Comparison of ENCODE assay signal across 1 cellular context in the genomic region with DNA sequence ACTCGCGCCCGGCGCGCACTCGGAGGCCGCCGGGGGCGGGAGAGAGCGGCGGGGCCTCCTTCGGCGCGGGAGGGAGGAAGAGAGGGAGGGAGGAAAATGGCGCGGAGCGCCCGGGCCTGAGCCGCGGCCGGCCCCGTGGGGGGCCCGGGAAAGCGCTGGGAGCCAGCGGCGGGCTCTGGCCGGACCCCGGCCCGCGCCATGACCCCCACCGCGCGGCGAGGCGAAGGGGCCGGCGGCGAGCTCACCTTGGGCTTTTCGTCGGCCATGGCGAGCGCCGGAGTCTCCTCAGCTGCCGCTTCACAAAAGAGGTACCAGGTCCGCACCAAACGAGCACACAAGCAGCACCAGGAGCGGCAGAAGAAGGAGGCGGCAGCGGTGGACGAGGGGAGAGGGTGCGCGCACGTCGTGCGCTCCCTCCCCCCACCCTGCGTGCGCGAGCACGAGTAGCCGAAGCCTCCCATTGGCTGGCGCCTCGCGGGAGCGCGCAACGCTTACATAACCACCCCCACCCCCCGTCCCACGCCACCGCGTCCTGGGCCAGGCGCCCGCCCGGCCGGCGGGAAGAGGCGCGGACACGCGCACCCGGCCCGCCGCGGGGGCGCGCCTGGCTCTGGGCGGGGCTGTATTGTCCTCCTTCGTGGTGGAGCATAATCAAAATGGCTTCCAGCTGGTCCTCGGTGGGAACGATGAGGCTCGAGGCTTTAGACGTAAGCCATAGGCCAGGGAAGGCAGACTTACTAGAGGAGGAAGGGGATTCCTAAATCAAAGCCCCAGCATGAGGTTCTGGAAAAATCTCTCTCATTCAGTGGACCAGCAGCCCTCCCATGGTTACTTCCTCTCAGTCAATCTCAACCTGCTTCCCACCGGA.
TF ChIP-seq lines count a peak whose summit lies in the region.

A gene (minus strand): TSS at position 391 of the 868 bp plus-strand sequence. CDS start 125 bp downstream, at position 266.

TF ChIP-seq in HepG2, 621 proteins besides CTCF, POLR2A, EP300 and RAD21 (continued from another document and continues in another):
- TF ChIP-seq, protein P1, sequence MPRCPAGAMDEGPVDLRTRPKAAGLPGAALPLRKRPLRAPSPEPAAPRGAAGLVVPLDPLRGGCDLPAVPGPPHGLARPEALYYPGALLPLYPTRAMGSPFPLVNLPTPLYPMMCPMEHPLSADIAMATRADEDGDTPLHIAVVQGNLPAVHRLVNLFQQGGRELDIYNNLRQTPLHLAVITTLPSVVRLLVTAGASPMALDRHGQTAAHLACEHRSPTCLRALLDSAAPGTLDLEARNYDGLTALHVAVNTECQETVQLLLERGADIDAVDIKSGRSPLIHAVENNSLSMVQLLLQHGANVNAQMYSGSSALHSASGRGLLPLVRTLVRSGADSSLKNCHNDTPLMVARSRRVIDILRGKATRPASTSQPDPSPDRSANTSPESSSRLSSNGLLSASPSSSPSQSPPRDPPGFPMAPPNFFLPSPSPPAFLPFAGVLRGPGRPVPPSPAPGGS (CRISPR knock-in tag; IDR thresholded peaks at IDR 0.05): peak; percentile 84; the same call in 1 of the 2 replicates
- TF ChIP-seq KDM2A (CRISPR knock-in tag; IDR thresholded peaks at IDR 0.05; ENCODE audit: borderline replicate concordance, low read depth): peak; percentile 81; the same call in 1 of the 2 replicates
- no peak for TF ChIP-seq POLR2AphosphoS2 (IDR thresholded peaks at IDR 0.05; ENCODE audit: low read depth, low read length)
- TF ChIP-seq, protein P2, sequence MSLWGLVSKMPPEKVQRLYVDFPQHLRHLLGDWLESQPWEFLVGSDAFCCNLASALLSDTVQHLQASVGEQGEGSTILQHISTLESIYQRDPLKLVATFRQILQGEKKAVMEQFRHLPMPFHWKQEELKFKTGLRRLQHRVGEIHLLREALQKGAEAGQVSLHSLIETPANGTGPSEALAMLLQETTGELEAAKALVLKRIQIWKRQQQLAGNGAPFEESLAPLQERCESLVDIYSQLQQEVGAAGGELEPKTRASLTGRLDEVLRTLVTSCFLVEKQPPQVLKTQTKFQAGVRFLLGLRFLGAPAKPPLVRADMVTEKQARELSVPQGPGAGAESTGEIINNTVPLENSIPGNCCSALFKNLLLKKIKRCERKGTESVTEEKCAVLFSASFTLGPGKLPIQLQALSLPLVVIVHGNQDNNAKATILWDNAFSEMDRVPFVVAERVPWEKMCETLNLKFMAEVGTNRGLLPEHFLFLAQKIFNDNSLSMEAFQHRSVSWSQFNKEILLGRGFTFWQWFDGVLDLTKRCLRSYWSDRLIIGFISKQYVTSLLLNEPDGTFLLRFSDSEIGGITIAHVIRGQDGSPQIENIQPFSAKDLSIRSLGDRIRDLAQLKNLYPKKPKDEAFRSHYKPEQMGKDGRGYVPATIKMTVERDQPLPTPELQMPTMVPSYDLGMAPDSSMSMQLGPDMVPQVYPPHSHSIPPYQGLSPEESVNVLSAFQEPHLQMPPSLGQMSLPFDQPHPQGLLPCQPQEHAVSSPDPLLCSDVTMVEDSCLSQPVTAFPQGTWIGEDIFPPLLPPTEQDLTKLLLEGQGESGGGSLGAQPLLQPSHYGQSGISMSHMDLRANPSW (CRISPR knock-in tag; IDR thresholded peaks at IDR 0.05; ENCODE audit: borderline replicate concordance): no peak
- TF ChIP-seq, protein P3, sequence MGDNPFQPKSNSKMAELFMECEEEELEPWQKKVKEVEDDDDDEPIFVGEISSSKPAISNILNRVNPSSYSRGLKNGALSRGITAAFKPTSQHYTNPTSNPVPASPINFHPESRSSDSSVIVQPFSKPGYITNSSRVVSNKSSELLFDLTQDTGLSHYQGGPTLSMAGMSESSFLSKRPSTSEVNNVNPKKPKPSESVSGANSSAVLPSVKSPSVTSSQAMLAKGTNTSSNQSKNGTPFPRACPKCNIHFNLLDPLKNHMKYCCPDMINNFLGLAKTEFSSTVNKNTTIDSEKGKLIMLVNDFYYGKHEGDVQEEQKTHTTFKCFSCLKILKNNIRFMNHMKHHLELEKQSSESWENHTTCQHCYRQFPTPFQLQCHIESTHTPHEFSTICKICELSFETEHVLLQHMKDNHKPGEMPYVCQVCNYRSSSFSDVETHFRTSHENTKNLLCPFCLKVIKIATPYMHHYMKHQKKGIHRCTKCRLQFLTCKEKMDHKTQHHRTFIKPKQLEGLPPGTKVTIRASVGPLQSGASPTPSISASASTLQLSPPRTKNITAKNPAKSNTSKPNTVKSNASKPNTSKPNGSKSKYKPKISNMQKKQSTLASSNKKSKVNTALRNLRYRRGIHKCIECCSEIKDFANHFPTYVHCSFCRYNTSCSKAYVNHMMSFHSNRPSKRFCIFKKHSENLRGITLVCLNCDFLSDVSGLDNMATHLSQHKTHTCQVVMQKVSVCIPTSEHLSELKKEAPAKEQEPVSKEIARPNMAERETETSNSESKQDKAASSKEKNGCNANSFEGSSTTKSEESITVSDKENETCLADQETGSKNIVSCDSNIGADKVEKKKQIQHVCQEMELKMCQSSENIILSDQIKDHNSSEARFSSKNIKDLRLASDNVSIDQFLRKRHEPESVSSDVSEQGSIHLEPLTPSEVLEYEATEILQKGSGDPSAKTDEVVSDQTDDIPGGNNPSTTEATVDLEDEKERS (CRISPR knock-in tag; IDR thresholded peaks at IDR 0.05): peak; percentile 28; the same call in 1 of the 2 replicates
- peak; percentile 72 for TF ChIP-seq MEIS2 (CRISPR knock-in tag; IDR thresholded peaks at IDR 0.05)
- peak; percentile 46; the same call in 1 of the 2 replicates for TF ChIP-seq GPN1 (CRISPR knock-in tag; IDR thresholded peaks at IDR 0.05; ENCODE audit: borderline replicate concordance)
- no peak for TF ChIP-seq SMC3 (IDR thresholded peaks at IDR 0.05; ENCODE audit: low read length)
- no peak for TF ChIP-seq ZNF251 (CRISPR knock-in tag; IDR thresholded peaks at IDR 0.05)
- TF ChIP-seq, protein P4, sequence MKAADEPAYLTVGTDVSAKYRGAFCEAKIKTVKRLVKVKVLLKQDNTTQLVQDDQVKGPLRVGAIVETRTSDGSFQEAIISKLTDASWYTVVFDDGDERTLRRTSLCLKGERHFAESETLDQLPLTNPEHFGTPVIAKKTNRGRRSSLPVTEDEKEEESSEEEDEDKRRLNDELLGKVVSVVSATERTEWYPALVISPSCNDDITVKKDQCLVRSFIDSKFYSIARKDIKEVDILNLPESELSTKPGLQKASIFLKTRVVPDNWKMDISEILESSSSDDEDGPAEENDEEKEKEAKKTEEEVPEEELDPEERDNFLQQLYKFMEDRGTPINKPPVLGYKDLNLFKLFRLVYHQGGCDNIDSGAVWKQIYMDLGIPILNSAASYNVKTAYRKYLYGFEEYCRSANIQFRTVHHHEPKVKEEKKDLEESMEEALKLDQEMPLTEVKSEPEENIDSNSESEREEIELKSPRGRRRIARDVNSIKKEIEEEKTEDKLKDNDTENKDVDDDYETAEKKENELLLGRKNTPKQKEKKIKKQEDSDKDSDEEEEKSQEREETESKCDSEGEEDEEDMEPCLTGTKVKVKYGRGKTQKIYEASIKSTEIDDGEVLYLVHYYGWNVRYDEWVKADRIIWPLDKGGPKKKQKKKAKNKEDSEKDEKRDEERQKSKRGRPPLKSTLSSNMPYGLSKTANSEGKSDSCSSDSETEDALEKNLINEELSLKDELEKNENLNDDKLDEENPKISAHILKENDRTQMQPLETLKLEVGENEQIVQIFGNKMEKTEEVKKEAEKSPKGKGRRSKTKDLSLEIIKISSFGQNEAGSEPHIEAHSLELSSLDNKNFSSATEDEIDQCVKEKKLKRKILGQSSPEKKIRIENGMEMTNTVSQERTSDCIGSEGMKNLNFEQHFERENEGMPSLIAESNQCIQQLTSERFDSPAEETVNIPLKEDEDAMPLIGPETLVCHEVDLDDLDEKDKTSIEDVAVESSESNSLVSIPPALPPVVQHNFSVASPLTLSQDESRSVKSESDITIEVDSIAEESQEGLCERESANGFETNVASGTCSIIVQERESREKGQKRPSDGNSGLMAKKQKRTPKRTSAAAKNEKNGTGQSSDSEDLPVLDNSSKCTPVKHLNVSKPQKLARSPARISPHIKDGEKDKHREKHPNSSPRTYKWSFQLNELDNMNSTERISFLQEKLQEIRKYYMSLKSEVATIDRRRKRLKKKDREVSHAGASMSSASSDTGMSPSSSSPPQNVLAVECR (CRISPR knock-in tag; IDR thresholded peaks at IDR 0.05; ENCODE audit: borderline replicate concordance): peak; percentile 70
- TF ChIP-seq, protein P5, sequence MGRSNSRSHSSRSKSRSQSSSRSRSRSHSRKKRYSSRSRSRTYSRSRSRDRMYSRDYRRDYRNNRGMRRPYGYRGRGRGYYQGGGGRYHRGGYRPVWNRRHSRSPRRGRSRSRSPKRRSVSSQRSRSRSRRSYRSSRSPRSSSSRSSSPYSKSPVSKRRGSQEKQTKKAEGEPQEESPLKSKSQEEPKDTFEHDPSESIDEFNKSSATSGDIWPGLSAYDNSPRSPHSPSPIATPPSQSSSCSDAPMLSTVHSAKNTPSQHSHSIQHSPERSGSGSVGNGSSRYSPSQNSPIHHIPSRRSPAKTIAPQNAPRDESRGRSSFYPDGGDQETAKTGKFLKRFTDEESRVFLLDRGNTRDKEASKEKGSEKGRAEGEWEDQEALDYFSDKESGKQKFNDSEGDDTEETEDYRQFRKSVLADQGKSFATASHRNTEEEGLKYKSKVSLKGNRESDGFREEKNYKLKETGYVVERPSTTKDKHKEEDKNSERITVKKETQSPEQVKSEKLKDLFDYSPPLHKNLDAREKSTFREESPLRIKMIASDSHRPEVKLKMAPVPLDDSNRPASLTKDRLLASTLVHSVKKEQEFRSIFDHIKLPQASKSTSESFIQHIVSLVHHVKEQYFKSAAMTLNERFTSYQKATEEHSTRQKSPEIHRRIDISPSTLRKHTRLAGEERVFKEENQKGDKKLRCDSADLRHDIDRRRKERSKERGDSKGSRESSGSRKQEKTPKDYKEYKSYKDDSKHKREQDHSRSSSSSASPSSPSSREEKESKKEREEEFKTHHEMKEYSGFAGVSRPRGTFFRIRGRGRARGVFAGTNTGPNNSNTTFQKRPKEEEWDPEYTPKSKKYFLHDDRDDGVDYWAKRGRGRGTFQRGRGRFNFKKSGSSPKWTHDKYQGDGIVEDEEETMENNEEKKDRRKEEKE (IDR thresholded peaks at IDR 0.05): no peak
- TF ChIP-seq, protein P6, sequence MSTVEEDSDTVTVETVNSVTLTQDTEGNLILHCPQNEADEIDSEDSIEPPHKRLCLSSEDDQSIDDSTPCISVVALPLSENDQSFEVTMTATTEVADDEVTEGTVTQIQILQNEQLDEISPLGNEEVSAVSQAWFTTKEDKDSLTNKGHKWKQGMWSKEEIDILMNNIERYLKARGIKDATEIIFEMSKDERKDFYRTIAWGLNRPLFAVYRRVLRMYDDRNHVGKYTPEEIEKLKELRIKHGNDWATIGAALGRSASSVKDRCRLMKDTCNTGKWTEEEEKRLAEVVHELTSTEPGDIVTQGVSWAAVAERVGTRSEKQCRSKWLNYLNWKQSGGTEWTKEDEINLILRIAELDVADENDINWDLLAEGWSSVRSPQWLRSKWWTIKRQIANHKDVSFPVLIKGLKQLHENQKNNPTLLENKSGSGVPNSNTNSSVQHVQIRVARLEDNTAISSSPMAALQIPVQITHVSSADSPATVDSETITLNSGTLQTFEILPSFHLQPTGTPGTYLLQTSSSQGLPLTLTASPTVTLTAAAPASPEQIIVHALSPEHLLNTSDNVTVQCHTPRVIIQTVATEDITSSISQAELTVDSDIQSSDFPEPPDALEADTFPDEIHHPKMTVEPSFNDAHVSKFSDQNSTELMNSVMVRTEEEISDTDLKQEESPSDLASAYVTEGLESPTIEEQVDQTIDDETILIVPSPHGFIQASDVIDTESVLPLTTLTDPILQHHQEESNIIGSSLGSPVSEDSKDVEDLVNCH (CRISPR knock-in tag; IDR thresholded peaks at IDR 0.05): no peak
- TF ChIP-seq, protein P7, sequence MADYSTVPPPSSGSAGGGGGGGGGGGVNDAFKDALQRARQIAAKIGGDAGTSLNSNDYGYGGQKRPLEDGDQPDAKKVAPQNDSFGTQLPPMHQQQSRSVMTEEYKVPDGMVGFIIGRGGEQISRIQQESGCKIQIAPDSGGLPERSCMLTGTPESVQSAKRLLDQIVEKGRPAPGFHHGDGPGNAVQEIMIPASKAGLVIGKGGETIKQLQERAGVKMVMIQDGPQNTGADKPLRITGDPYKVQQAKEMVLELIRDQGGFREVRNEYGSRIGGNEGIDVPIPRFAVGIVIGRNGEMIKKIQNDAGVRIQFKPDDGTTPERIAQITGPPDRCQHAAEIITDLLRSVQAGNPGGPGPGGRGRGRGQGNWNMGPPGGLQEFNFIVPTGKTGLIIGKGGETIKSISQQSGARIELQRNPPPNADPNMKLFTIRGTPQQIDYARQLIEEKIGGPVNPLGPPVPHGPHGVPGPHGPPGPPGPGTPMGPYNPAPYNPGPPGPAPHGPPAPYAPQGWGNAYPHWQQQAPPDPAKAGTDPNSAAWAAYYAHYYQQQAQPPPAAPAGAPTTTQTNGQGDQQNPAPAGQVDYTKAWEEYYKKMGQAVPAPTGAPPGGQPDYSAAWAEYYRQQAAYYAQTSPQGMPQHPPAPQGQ (CRISPR knock-in tag; IDR thresholded peaks at IDR 0.05; ENCODE audit: borderline replicate concordance): no peak
- no peak for TF ChIP-seq GATAD2A (CRISPR knock-in tag; IDR thresholded peaks at IDR 0.05)
- peak; percentile 87 for TF ChIP-seq NFYB (CRISPR knock-in tag; IDR thresholded peaks at IDR 0.05)
- TF ChIP-seq ZNF30 (CRISPR knock-in tag; IDR thresholded peaks at IDR 0.05): no peak
- TF ChIP-seq ZFYVE20 (CRISPR knock-in tag; IDR thresholded peaks at IDR 0.05; ENCODE audit: borderline replicate concordance, low read depth): no peak
- TF ChIP-seq SALL1 (CRISPR knock-in tag; IDR thresholded peaks at IDR 0.05): peak; percentile 77; the same call in 1 of the 2 replicates
- TF ChIP-seq, protein P8, sequence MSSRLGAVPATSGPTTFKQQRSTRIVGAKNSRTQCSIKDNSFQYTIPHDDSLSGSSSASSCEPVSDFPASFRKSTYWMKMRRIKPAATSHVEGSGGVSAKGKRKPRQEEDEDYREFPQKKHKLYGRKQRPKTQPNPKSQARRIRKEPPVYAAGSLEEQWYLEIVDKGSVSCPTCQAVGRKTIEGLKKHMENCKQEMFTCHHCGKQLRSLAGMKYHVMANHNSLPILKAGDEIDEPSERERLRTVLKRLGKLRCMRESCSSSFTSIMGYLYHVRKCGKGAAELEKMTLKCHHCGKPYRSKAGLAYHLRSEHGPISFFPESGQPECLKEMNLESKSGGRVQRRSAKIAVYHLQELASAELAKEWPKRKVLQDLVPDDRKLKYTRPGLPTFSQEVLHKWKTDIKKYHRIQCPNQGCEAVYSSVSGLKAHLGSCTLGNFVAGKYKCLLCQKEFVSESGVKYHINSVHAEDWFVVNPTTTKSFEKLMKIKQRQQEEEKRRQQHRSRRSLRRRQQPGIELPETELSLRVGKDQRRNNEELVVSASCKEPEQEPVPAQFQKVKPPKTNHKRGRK (CRISPR knock-in tag; IDR thresholded peaks at IDR 0.05): no peak
- TF ChIP-seq ATM (IDR thresholded peaks at IDR 0.05; ENCODE audit: borderline replicate concordance): no peak
- no peak for TF ChIP-seq ZNF44 (CRISPR knock-in tag; IDR thresholded peaks at IDR 0.05)
- no peak for TF ChIP-seq ZNF3 (CRISPR knock-in tag; IDR thresholded peaks at IDR 0.05)
- TF ChIP-seq TBL1XR1 (IDR thresholded peaks at IDR 0.05; ENCODE audit: borderline replicate concordance, low read length, partially characterized antibody): no peak
- peak; percentile 89 for TF ChIP-seq ZSCAN21 (CRISPR knock-in tag; IDR thresholded peaks at IDR 0.05; ENCODE audit: borderline replicate concordance)
- peak; percentile 51 for TF ChIP-seq CBFB (CRISPR knock-in tag; IDR thresholded peaks at IDR 0.05)
- no peak for TF ChIP-seq ZNF20 (CRISPR knock-in tag; IDR thresholded peaks at IDR 0.05)
- peak; percentile 78; the same call in 1 of the 2 replicates for TF ChIP-seq BRCA1 (CRISPR knock-in tag; IDR thresholded peaks at IDR 0.05)
- TF ChIP-seq TCF12 (IDR thresholded peaks at IDR 0.05): no peak
- TF ChIP-seq TCF12 (CRISPR knock-in tag; IDR thresholded peaks at IDR 0.05): no peak
- TF ChIP-seq HDAC6 (IDR thresholded peaks at IDR 0.05; ENCODE audit: low read depth, low read length): no peak
- TF ChIP-seq, protein P9, sequence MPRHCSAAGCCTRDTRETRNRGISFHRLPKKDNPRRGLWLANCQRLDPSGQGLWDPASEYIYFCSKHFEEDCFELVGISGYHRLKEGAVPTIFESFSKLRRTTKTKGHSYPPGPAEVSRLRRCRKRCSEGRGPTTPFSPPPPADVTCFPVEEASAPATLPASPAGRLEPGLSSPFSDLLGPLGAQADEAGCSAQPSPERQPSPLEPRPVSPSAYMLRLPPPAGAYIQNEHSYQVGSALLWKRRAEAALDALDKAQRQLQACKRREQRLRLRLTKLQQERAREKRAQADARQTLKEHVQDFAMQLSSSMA (CRISPR knock-in tag; IDR thresholded peaks at IDR 0.05): peak; percentile 64
